ENCODE assay signal across 11 cellular contexts in the genomic region with DNA sequence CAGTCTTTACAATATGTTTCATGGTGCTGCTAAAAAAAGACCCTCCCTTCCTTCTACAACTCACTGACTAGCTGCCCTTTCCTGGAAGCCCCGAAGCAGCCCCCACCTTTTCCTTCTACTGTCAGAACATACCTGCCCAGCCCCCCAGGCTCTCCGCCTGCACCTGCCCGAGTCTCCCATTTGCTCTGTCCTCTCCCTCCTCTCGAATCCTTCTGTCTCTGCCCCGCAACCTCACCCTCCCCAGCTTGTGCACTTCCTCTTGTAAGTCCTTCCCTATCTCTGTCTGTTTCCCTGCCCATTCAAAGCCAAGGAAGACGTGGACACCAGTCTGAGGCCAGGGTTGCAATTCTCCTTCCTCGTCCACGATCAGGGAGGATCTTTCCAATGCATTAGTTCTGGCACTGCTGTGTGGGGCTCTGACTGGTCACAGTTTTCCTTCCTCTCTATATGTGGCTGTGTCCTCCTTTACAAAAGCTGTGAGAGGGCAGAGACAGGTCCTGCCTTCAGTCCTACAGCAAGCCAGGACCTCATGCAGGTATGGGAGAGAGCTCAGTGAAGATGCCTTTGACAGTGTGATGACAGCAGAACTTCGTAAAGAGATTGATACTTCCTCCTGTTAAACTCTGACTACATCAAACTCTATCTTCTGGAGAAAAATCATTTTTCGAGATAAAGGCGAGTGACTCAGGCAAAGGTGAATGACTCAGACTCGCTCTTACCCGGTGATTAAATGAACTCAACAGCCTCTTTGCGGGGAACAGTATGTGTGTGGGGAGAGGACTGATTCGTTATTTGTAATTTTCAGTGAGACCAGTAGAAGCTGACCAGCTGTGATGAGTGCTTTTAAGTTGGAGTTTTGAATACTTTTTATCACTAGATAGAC. TPM values are rescaled to one million over a fixed set of nuclear protein-coding genes. Genes with fewer than 3 reads are reported as not detected.
A peak's percentile ranks its signal among the peaks of the same experiment; 100 is the strongest.
DNase-seq lines count a peak whose midpoint lies in the region; ATAC-seq and TF ChIP-seq lines count a peak whose summit lies in the region.
"Had no signal": no experiment of that assay in that cellular context is flagged by ENCODE, and none has a peak within 500 bp of the region (broad histone marks: within the 10 kb centered on the region; RNA-seq: fewer than 3 reads in every experiment).

No MANE protein-coding gene starts in this region.

- H3K9me3 Mint-ChIP-seq in HFFc6, result no peaks in the 10 kb centered on the region
- no peaks in the 10 kb centered on the region for H3K9me3 Mint-ChIP-seq in activated CD4-positive, alpha-beta memory T cell treated with anti-CD3 and anti-CD28 coated beads for 36 hours
- H3K9me3 Mint-ChIP-seq: naive thymus-derived CD8-positive, alpha-beta T cell had no signal

- no peak overlapping the region for H3K4me2 ChIP-seq in OCI-LY7 (ENCODE audit: low read length)

- no peaks in the 10 kb centered on the region for H3K9me2 ChIP-seq in OCI-LY7 (ENCODE audit: insufficient read depth, low read length)

- H3K36me3 ChIP-seq in OCI-LY7 (ENCODE audit: insufficient read depth, low read length), result no peaks in the 10 kb centered on the region

- H3K27me3 Mint-ChIP-seq in HFFc6 (ENCODE audit: insufficient read depth), result peaks cover 41% of the 10 kb centered on the region
- H3K27me3 Mint-ChIP-seq in activated CD4-positive, alpha-beta memory T cell treated with anti-CD3 and anti-CD28 coated beads for 36 hours, result peaks cover 43% of the 10 kb centered on the region

- H3K4me3 Mint-ChIP-seq in HFFc6, result peak overlapping the region; percentile 51
- peak overlapping the region; percentile 31 for H3K4me3 Mint-ChIP-seq in activated CD4-positive, alpha-beta memory T cell treated with anti-CD3 and anti-CD28 coated beads for 36 hours
- H3K4me3 Mint-ChIP-seq: naive thymus-derived CD8-positive, alpha-beta T cell had no signal

- BruUV-seq in OCI-LY7 (replicated peaks; lab: Mats Ljungman, UMichigan), result no TSS peak

- no peak for ATAC-seq in GM18867 (IDR thresholded peaks at IDR 0.05; ENCODE audit: unreplicated experiment)
- ATAC-seq: naive thymus-derived CD8-positive, alpha-beta T cell had no signal

- no peak overlapping the region for H3K27ac ChIP-seq in OCI-LY7 (ENCODE audit: low read depth, low read length, poor library complexity, severe bottlenecking)

- no peaks in the 10 kb centered on the region for H3K79me2 ChIP-seq in OCI-LY7 (ENCODE audit: insufficient read depth, low read depth, low read length)

- H3K36me3 Mint-ChIP-seq in HFFc6 (ENCODE audit: low read depth), result no peaks in the 10 kb centered on the region
- no peaks in the 10 kb centered on the region for H3K36me3 Mint-ChIP-seq in activated CD4-positive, alpha-beta memory T cell treated with anti-CD3 and anti-CD28 coated beads for 36 hours
- H3K36me3 Mint-ChIP-seq: naive thymus-derived CD8-positive, alpha-beta T cell had no signal

- H4K20me1 ChIP-seq in OCI-LY7 (ENCODE audit: insufficient read depth, low read length), result no peaks in the 10 kb centered on the region

- H2AFZ ChIP-seq in OCI-LY7 (ENCODE audit: low read length), result no peak overlapping the region

- no peak for TF ChIP-seq CTCF in HFFc6 (IDR thresholded peaks at IDR 0.05)
- no peak for TF ChIP-seq CTCF in OCI-LY7 (conservative IDR thresholded peaks at IDR 0.05; ENCODE audit: low read length)

- H3K9me3 ChIP-seq in OCI-LY7 (ENCODE audit: low read length), result no peaks in the 10 kb centered on the region

- H3K4me1 Mint-ChIP-seq in HFFc6 (ENCODE audit: low read depth), result peaks cover 19% of the 10 kb centered on the region
- H3K4me1 Mint-ChIP-seq in activated CD4-positive, alpha-beta memory T cell treated with anti-CD3 and anti-CD28 coated beads for 36 hours (ENCODE audit: low read depth), result peaks cover 29% of the 10 kb centered on the region

- intact Hi-C loops in activated CD4-positive, alpha-beta memory T cell treated with anti-CD3 and anti-CD28 coated beads for 36 hours (cut with micrococcal nuclease), result loop anchor here (1.0 kb wide), 3 partner anchors 13 to 81 kb away; no protein-coding TSS in a partner anchor
- intact Hi-C loops in OCI-LY7 (cut with micrococcal nuclease; ENCODE audit: unreplicated experiment), result no loop called here

- CTCF ChIA-PET in activated CD4-positive, alpha-beta memory T cell treated with anti-CD3 and anti-CD28 coated beads for 36 hours (lab: Charles Lee), result interaction anchor here (0.6 to 1.8 kb wide), 5 partner anchors 29 to 986 kb away, joined by 3 to 4 read pairs (median 4); no protein-coding TSS in a partner anchor
- CTCF ChIA-PET in HEK293T (lab: Yijun Ruan, JAX) (no interaction called here), OCI-LY7 (lab: Charles Lee; ENCODE audit: unreplicated experiment) (no interaction called here)

- POLR2A ChIA-PET in activated CD4-positive, alpha-beta memory T cell treated with anti-CD3 and anti-CD28 coated beads for 36 hours (lab: Charles Lee), result interaction anchor here (0.7 to 1.3 kb wide), 3 partner anchors 10 to 187 kb away, joined by 3 read pairs; no protein-coding TSS in a partner anchor
- POLR2A ChIA-PET in HEK293T (lab: Yijun Ruan, JAX), result no interaction called here
- POLR2A ChIA-PET in OCI-LY7 (lab: Charles Lee), result no interaction called here

- H3K4me3 ChIP-seq in OCI-LY7 (ENCODE audit: low read depth, low read length, poor library complexity, severe bottlenecking), result no peak overlapping the region

- peak overlapping the region; percentile 37; the same call in 1 of the 2 replicates for H3K27ac Mint-ChIP-seq in HFFc6
- H3K27ac Mint-ChIP-seq in activated CD4-positive, alpha-beta memory T cell treated with anti-CD3 and anti-CD28 coated beads for 36 hours, result peak overlapping the region; percentile 73

- DNase-seq in AG20443 (ENCODE audit: low spot score) (peak; percentile 45), HFFc6 (peak; percentile 54), iPS-NIHi7 (ENCODE audit: extremely low spot score) (peak; percentile 45), HEK293T (ENCODE audit: extremely low spot score) (no peak), inferior parietal cortex (ENCODE audit: extremely low spot score) (no peak), OCI-LY7 (ENCODE audit: low spot score) (no peak)
- DNase-seq in activated CD4-positive, alpha-beta memory T cell treated with anti-CD3 and anti-CD28 coated beads for 36 hours, result peak; percentile 53
- DNase-seq: activated CD4-positive, alpha-beta T cell treated with anti-CD3 and anti-CD28 coated beads for 4 hours; naive thymus-derived CD8-positive, alpha-beta T cell; NCI-H2171 treated with DMSO at 0.1 percent for 48 hours had no signal

- H3K4me1 ChIP-seq in OCI-LY7 (ENCODE audit: insufficient read depth, low read length, poor library complexity, severe bottlenecking), result no peaks in the 10 kb centered on the region

TF ChIP-seq in HEK293T, 16 proteins besides CTCF, POLR2A, EP300 and RAD21:
- no peak for TF ChIP-seq BHLHE40 (IDR thresholded peaks at IDR 0.05; ENCODE audit: borderline replicate concordance)
- TF ChIP-seq FOXM1 (IDR thresholded peaks at IDR 0.05; ENCODE audit: borderline replicate concordance), result no peak
- TF ChIP-seq SUZ12 (IDR thresholded peaks at IDR 0.05), result no peak
- TF ChIP-seq TARDBP (IDR thresholded peaks at IDR 0.05), result no peak
- TF ChIP-seq SP1 (IDR thresholded peaks at IDR 0.05), result no peak
- no peak for TF ChIP-seq CTBP1 (IDR thresholded peaks at IDR 0.05; ENCODE audit: borderline replicate concordance)
- no peak for TF ChIP-seq LEF1 (IDR thresholded peaks at IDR 0.05; ENCODE audit: borderline replicate concordance)
- no peak for TF ChIP-seq ARNT (IDR thresholded peaks at IDR 0.05)
- no peak for TF ChIP-seq L3MBTL2 (conservative IDR thresholded peaks at IDR 0.05)
TF ChIP-seq in HEK293T: peak in this region for 0.

RNA-seq across cellular contexts. Expression of gene TNFRSF11A, which starts 14.2 kb away (rescaled TPM):
- under 1 TPM in 1 of 6 experiments, not detected in 5; 0.05 TPM for total RNA-seq in HFFc6 (2021; fragmentation: NEBNext Ultra II Directional; extraction: Animal tissue kit (Norgen Biotek cat#: 25700))
- total RNA-seq in activated CD4-positive, alpha-beta memory T cell treated with anti-CD3 and anti-CD28 coated beads for 36 hours, result 1 to 10 TPM; 5.7 to 6.1 TPM
- total RNA-seq in OCI-LY7 (2014; rRNA removed; shearing (Covaris generic)), result not detected in 2 replicates
- total RNA-seq in OCI-LY7 (2022), result not detected in 2 replicates

Comparison
In these comparisons a context has a peak if more than half of its experiments do, and no peak if none do; other contexts are left out.
1. DNase-seq: peak in AG20443 (single experiment), HFFc6 (single experiment), activated CD4-positive, alpha-beta memory T cell treated with anti-CD3 and anti-CD28 coated beads for 36 hours (single experiment) and iPS-NIHi7 (single experiment); none in HEK293T (single experiment), inferior parietal cortex (single experiment) and OCI-LY7 (single experiment).
2. RNA of gene TNFRSF11A, which starts 14.2 kb away (total RNA-seq): 5.7 to 6.1 TPM in activated CD4-positive, alpha-beta memory T cell treated with anti-CD3 and anti-CD28 coated beads for 36 hours; 0.05 TPM in HFFc6 and not detected in OCI-LY7; every median in the first group is over 4 times any median in the second.